In genomic region chr12:113884392-113884791, GRCh38 we compare ENCODE assay signal across 35 cellular contexts.
"Had no signal": no experiment of that assay in that cellular context is flagged by ENCODE, and none has a peak within 500 bp of the region (broad histone marks: within the 10 kb centered on the region; RNA-seq: fewer than 3 reads in every experiment).

No MANE protein-coding gene starts in this region.

- DNase-seq: Karpas-422, Kasumi-1, MG63, MM.1S, MV-4-11, NCI-H1048, NCI-H1092, NCI-H1092 treated with DMSO at 0.1 percent for 48 hours, NCI-H1105, NCI-H1417, NCI-H1417 treated with DMSO at 0.1 percent for 48 hours, NCI-H1436, NCI-H1436 treated with DMSO at 0.1 percent for 48 hours, NCI-H146, NCI-H1694, NCI-H1694 treated with DMSO at 0.1 percent for 48 hours, NCI-H187, NCI-H187 treated with DMSO at 0.1 percent for 48 hours, NCI-H1930, NCI-H2029, NCI-H2029 treated with DMSO at 0.1 percent for 48 hours, NCI-H2081, NCI-H2081 treated with DMSO at 0.1 percent for 48 hours, NCI-H2107, NCI-H2171, NCI-H2171 treated with DMSO at 0.1 percent for 48 hours, NCI-H2227 treated with DMSO at 0.1 percent for 48 hours, NCI-H226, NCI-H345, NCI-H446, NCI-H446 treated with DMSO at 0.1 percent for 48 hours, NCI-H510A, NCI-H510A treated with DMSO at 0.1 percent for 48 hours, NCI-H524 had no signal

- H3K4me2 ChIP-seq: KMS-11 had no signal

- H3K27ac ChIP-seq: KMS-11 had no signal

- H3K4me3 ChIP-seq: MG63 had no signal

- H3K27me3 ChIP-seq: MG63 had no signal

- H3K9me3 ChIP-seq: MG63 had no signal

- H3K36me3 ChIP-seq: MG63 had no signal

- H3K9ac ChIP-seq: KMS-11 had no signal
